18 cellular contexts compared by ENCODE assay signal in genomic region chr9:86355814-86356213, GRCh38. TPM values are rescaled to one million over a fixed set of nuclear protein-coding genes. Genes with fewer than 3 reads are reported as not detected.
A peak's percentile ranks its signal among the peaks of the same experiment; 100 is the strongest.
DNase-seq lines count a peak whose midpoint lies in the region; ATAC-seq and TF ChIP-seq lines count a peak whose summit lies in the region.
"Had no signal": no experiment of that assay in that cellular context is flagged by ENCODE, and none has a peak within 500 bp of the region (broad histone marks: within the 10 kb centered on the region; RNA-seq: fewer than 3 reads in every experiment).

No MANE protein-coding gene starts in this region.

- TF ChIP-seq POLR2A in Peyer's patch (IDR thresholded peaks at IDR 0.05) = no peak

- H3K27me3 Mint-ChIP-seq in Caco-2 (ENCODE audit: insufficient read depth, unreplicated experiment) (no peaks in the 10 kb centered on the region), nephron progenitor cell (ENCODE audit: low read depth, poor library complexity) (peaks cover 27% of the 10 kb centered on the region)
- peaks cover 4 to 6% of the 10 kb centered on the region in 2 donors for H3K27me3 Mint-ChIP-seq in effector memory CD8-positive, alpha-beta T cell

- ATAC-seq in effector memory CD8-positive, alpha-beta T cell (replicated peaks) = no peak
- no peak for ATAC-seq in HG03354 (IDR thresholded peaks at IDR 0.05; ENCODE audit: poor library complexity, severe bottlenecking, unreplicated experiment)
- ATAC-seq: left lung, pancreas had no signal

- intact Hi-C loops in Caco-2 (cut with micrococcal nuclease; ENCODE audit: unreplicated experiment) = no loop called here

- H3K4me3 Mint-ChIP-seq in Caco-2 (ENCODE audit: unreplicated experiment) (peak overlapping the region; percentile 97), nephron progenitor cell (peak overlapping the region; percentile 100)
- H3K4me3 Mint-ChIP-seq in effector memory CD8-positive, alpha-beta T cell = peak overlapping the region; percentile 96 to 99

- no peaks in the 10 kb centered on the region for H3K9me3 ChIP-seq in Caco-2
- H3K9me3 ChIP-seq in Peyer's patch = no peaks in the 10 kb centered on the region
- H3K9me3 ChIP-seq: left lung, pancreas had no signal

- H3K4me3 ChIP-seq in Caco-2 (ENCODE audit: low read depth, low read length) (no peak overlapping the region), Peyer's patch (no peak overlapping the region)

- no peaks in the 10 kb centered on the region for H3K36me3 ChIP-seq in Caco-2 (ENCODE audit: control insufficient read depth, insufficient read depth, low read length)
- no peaks in the 10 kb centered on the region for H3K36me3 ChIP-seq in Peyer's patch
- H3K36me3 ChIP-seq: pancreas had no signal

- TF ChIP-seq CTCF in Caco-2 (IDR thresholded peaks at IDR 0.05; ENCODE audit: insufficient read depth in 1 of 2, low read depth in 1 of 2, low read length in 1 of 2, severe bottlenecking in 1 of 2, unreplicated experiment in 1 of 2) (no peak), nephron progenitor cell (IDR thresholded peaks at IDR 0.05) (no peak), Peyer's patch (IDR thresholded peaks at IDR 0.05) (no peak)

- DNase-seq in Caco-2 = peak in 1 of 2 experiments; percentile 5
- peak; percentile 3 for DNase-seq in LoVo (ENCODE audit: low spot score)
- DNase-seq in effector memory CD8-positive, alpha-beta T cell = no peak
- no peak for DNase-seq in nephron progenitor cell
- DNase-seq in effector CD4-positive, alpha-beta T cell = no peak
- no peak for DNase-seq in Peyer's patch
- DNase-seq in stimulated activated CD4-positive, alpha-beta T cell treated with anti-CD3 and anti-CD28 coated beads, Interleukin-4, amount 100 ng/mL, for 1 hour = no peak
- DNase-seq: activated CD4-positive, alpha-beta T cell treated with anti-CD3 and anti-CD28 coated beads for 4 hours; activated naive CD4-positive, alpha-beta T cell treated with anti-CD3 and anti-CD28 coated beads for 36 hours; GF-D8; Karpas-422; left lung; NCI-H1105; NCI-H2107; NCI-H524; pancreas; T1000 had no signal

- POLR2A ChIA-PET in Caco-2 (lab: Charles Lee) = no interaction called here

- H3K4me1 Mint-ChIP-seq in Caco-2 (ENCODE audit: low read depth, unreplicated experiment) (peaks cover 4% of the 10 kb centered on the region), nephron progenitor cell (peaks cover 36% of the 10 kb centered on the region)
- H3K4me1 Mint-ChIP-seq in effector memory CD8-positive, alpha-beta T cell (ENCODE audit: low read depth in 2 of 2) = peaks cover 22 to 26% of the 10 kb centered on the region in 2 donors

- BruUV-seq in Caco-2 (replicated peaks; lab: Mats Ljungman, UMichigan) = no TSS peak

- H3K27ac Mint-ChIP-seq in Caco-2 (ENCODE audit: unreplicated experiment) (no peak overlapping the region), nephron progenitor cell (no peak overlapping the region)
- peak overlapping the region in 1 of 2 donors; percentile 99 for H3K27ac Mint-ChIP-seq in effector memory CD8-positive, alpha-beta T cell
- H3K27ac Mint-ChIP-seq: activated naive CD4-positive, alpha-beta T cell treated with anti-CD3 and anti-CD28 coated beads for 36 hours had no signal

- no peak overlapping the region for H3K27ac ChIP-seq in Peyer's patch

- H3K36me3 Mint-ChIP-seq in Caco-2 (ENCODE audit: insufficient read depth, unreplicated experiment) (peaks cover 6% of the 10 kb centered on the region), nephron progenitor cell (ENCODE audit: low read depth) (peaks cover 10% of the 10 kb centered on the region)
- peaks cover 35% of the 10 kb centered on the region for H3K36me3 Mint-ChIP-seq in effector memory CD8-positive, alpha-beta T cell (ENCODE audit: insufficient read depth)

- H3K27me3 ChIP-seq in Caco-2 (replicated peaks; ENCODE audit: control insufficient read depth, insufficient read depth, low read length) = no peaks in the 10 kb centered on the region
- no peaks in the 10 kb centered on the region for H3K27me3 ChIP-seq in Peyer's patch
- H3K27me3 ChIP-seq: left lung, pancreas had no signal

- H3K4me1 ChIP-seq in Caco-2 (peaks cover 6% of the 10 kb centered on the region; the same call in 1 of the 2 replicates), Peyer's patch (peaks cover 0 to 27% (median 5%) of the 10 kb centered on the region in 4 donors)

- H3K9me3 Mint-ChIP-seq in Caco-2 (ENCODE audit: unreplicated experiment) (no peaks in the 10 kb centered on the region), nephron progenitor cell (no peaks in the 10 kb centered on the region)
- H3K9me3 Mint-ChIP-seq in effector memory CD8-positive, alpha-beta T cell = no peaks in the 10 kb centered on the region
- H3K9me3 Mint-ChIP-seq: activated naive CD4-positive, alpha-beta T cell treated with anti-CD3 and anti-CD28 coated beads for 36 hours had no signal

- CTCF ChIA-PET in Caco-2 (lab: Charles Lee) = no interaction called here

RNA-seq across cellular contexts. Expression of gene TUT7, which starts 1.6 kb away (rescaled TPM):
- total RNA-seq in Caco-2 (2022) (14.1 and 17.2 TPM in 2 replicates), Peyer's patch (10 to 100 TPM; 36.8 to 99.9 (median 50.4) TPM)
